26 cellular contexts compared by ENCODE assay signal in the genomic region with DNA sequence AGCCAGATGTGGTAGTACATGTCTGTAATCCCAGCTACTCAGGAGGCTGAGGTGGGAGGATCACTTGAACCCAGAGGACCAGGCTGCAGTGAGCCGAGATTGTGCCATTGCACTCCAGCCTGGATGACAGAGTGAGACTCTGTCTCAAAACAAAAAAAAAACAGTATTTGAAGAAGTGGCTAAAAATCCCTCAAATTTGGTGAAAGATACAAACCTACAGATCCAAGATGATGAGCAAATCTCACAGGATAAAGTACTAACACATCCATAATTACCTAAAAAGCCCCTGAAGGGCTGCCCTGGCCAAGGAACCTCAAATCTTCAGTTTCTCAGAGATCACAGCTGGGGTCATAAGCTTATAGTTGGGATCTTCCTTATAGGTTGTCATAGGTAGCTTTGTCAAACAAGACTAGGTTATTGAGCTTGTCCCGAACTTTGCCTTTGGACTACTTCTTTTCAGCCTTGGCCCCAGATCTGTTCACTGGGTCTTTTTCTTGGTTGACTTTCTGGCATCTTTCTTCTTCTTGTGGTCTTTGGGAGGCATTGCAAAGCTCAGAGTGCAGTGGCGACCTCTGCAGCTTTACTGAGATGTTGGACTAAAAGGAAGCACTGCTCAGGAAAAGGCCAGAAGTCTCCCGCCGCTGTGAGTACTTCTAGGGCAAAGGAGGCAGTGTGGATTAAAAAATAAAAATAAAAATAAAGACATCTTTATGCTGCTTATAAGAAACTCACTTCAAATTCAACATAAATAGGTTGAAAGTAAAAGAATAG. TPM values are rescaled to one million over a fixed set of nuclear protein-coding genes. Genes with fewer than 3 reads are reported as not detected.
DNase-seq lines count a peak whose midpoint lies in the region; ATAC-seq and TF ChIP-seq lines count a peak whose summit lies in the region.
"Had no signal": no experiment of that assay in that cellular context is flagged by ENCODE, and none has a peak within 500 bp of the region (broad histone marks: within the 10 kb centered on the region; RNA-seq: fewer than 3 reads in every experiment).

No MANE protein-coding gene starts in this region.

- TF ChIP-seq CTCF in brain microvascular endothelial cell (IDR thresholded peaks at IDR 0.05; ENCODE audit: low read depth, low read length, missing control alignments): peak; percentile 9

- peak; percentile 23 for DNase-seq in EH (ENCODE audit: low read depth)
- DNase-seq in Jurkat, Clone E6-1 (ENCODE audit: low read depth, low spot score): peak; percentile 29
- DNase-seq in brain microvascular endothelial cell: no peak
- peak; percentile 10 for DNase-seq in iPS-NIHi11 (ENCODE audit: low spot score)
- no peak for DNase-seq in NCI-H187 (lab: John Stamatoyannopoulos, UW)
- DNase-seq: activated CD4-positive, alpha-beta T cell treated with anti-CD3 and anti-CD28 coated beads, Interleukin-2, amount 50 U/mL, for 1 hour; activated CD8-positive, alpha-beta memory T cell treated with anti-CD3 and anti-CD28 coated beads, Interleukin-2, amount 50 U/mL, for 4 hours; activated naive CD8-positive, alpha-beta T cell treated with anti-CD3 and anti-CD28 coated beads, Interleukin-2, amount 50 U/mL, for 24 hours; DND-41; foreskin keratinocyte; heart right ventricle; IMR-90; mucosa of descending colon; NCI-H1092 treated with DMSO at 0.1 percent for 48 hours; NCI-H1930; NCI-H69; nephron progenitor cell; substantia nigra; T1000; upper lobe of right lung had no signal

- H3K36me3 ChIP-seq in brain microvascular endothelial cell (replicated peaks): peaks cover 38% of the 10 kb centered on the region

- no peak for ATAC-seq in HG03520 (IDR thresholded peaks at IDR 0.05; ENCODE audit: unreplicated experiment)
- ATAC-seq in GM18873 (IDR thresholded peaks at IDR 0.05; ENCODE audit: low FRiP score, unreplicated experiment): no peak
- ATAC-seq: activated naive CD8-positive, alpha-beta T cell treated with anti-CD3 and anti-CD28 coated beads, Interleukin-2, amount 50 U/mL, for 24 hours; foreskin keratinocyte; HCT116; heart right ventricle; mucosa of descending colon; upper lobe of right lung had no signal

- no peak overlapping the region for H3K4me3 ChIP-seq in Jurkat, Clone E6-1 (ENCODE audit: low read length)
- H3K4me3 ChIP-seq in brain microvascular endothelial cell (ENCODE audit: low read depth, low read length): no peak overlapping the region
- H3K4me3 ChIP-seq: heart right ventricle, lung, mucosa of descending colon, right atrium auricular region, upper lobe of right lung had no signal

- H3K27me3 ChIP-seq in brain microvascular endothelial cell (replicated peaks): no peaks in the 10 kb centered on the region
- H3K27me3 ChIP-seq: foreskin keratinocyte, heart right ventricle, right atrium auricular region, upper lobe of right lung had no signal

- in situ Hi-C loops in brain microvascular endothelial cell (cut with HindIII; ENCODE audit: low pct_ligation_motif_present, low sequenced_read_pairs): no loop called here

- H3K27ac ChIP-seq in brain microvascular endothelial cell: no peak overlapping the region
- H3K27ac ChIP-seq: epithelial cell of prostate, foreskin keratinocyte, heart right ventricle, right atrium auricular region, upper lobe of right lung had no signal

RNA-seq across cellular contexts. Expression of a gene that starts 28.6 kb away (rescaled TPM):
- 60.7 TPM for polyA plus RNA-seq in Jurkat, Clone E6-1 (2012; ENCODE audit: insufficient read depth, insufficient read length)

RNA-seq across cellular contexts. Expression of a gene that starts 34.3 kb away (rescaled TPM):
- polyA plus RNA-seq in Jurkat, Clone E6-1 (2012; ENCODE audit: insufficient read depth, insufficient read length): 302 TPM

RNA-seq across cellular contexts. Expression of a gene that starts 52.4 kb away (rescaled TPM):
- 16.7 TPM for polyA plus RNA-seq in Jurkat, Clone E6-1 (2012; ENCODE audit: insufficient read depth, insufficient read length)

Comparison
In these comparisons a context has a peak if more than half of its experiments do, and no peak if none do; other contexts are left out.
1. DNase-seq: peak in EH (single experiment), Jurkat, Clone E6-1 (single experiment) and iPS-NIHi11 (single experiment); none in brain microvascular endothelial cell (single experiment) and NCI-H187 (0 of 2).